8 cellular contexts compared by ENCODE assay signal in genomic region chr9:125632321-125633115, GRCh38.
DNase-seq lines count a peak whose midpoint lies in the region; ATAC-seq, FAIRE-seq and TF ChIP-seq lines count a peak whose summit lies in the region.

No MANE protein-coding gene starts in this region.

- WGBS in spleen, 5 donors = 28 to 52% (median 40%) methylated on average over 4 of the region's 4 CpGs

- TF ChIP-seq CTCF in spleen (IDR thresholded peaks at IDR 0.05 in 8 of 11, conservative IDR thresholded peaks at IDR 0.05 in 3 of 11) = no peak

- peak; percentile 51 for ATAC-seq in HG03097 (IDR thresholded peaks at IDR 0.05; ENCODE audit: low FRiP score, unreplicated experiment)

- TF ChIP-seq POLR2A in spleen (IDR thresholded peaks at IDR 0.05) = no peak

- peak overlapping the region in 1 of 8 donors; percentile 27 for H3K4me3 ChIP-seq in spleen
- no peak overlapping the region for H3K4me3 ChIP-seq in HAP-1

- peak overlapping the region in 7 of 8 donors; percentile 53 to 78 (median 71) for H3K27ac ChIP-seq in spleen

- H3K4me1 ChIP-seq in spleen (peaks cover 58 to 96% (median 82%) of the 10 kb centered on the region in 6 donors), HAP-1 (peaks cover 32% of the 10 kb centered on the region)

- in situ Hi-C loops in HAP-1 (cut with MboI; ENCODE audit: low sequenced_read_pairs) = no loop called here

- DNase-seq in DMS53 treated with DMSO at 0.1 percent for 48 hours (lab: John Stamatoyannopoulos, UW; ENCODE audit: unreplicated experiment) (peak; percentile 49), GM19239 (ENCODE audit: insufficient read length, low spot score) (peak; percentile 36), NCI-H526 (lab: John Stamatoyannopoulos, UW) (peak; percentile 58 to 71), spleen (no peak), anterior cingulate cortex (lab: John Stamatoyannopoulos, UW) (no peak), HAP-1 (ENCODE audit: low spot score in 2 of 2) (no peak)
- DNase-seq in activated naive CD8-positive, alpha-beta T cell treated with anti-CD3 and anti-CD28 coated beads, Interleukin-2, amount 50 U/mL, for 16 hours (ENCODE audit: low read depth, low spot score) = peak; percentile 21

- H3K36me3 ChIP-seq in spleen (no peaks in the 10 kb centered on the region), HAP-1 (replicated peaks) (no peaks in the 10 kb centered on the region)

- no peaks in the 10 kb centered on the region for H3K9me3 ChIP-seq in spleen
- no peaks in the 10 kb centered on the region for H3K9me3 ChIP-seq in HAP-1

- intact Hi-C loops in spleen (cut with DNase I; ENCODE audit: low total_unique reads) = loop anchor here (10.0 kb wide), 1 partner anchor 78 kb away; no protein-coding TSS in a partner anchor

- no peaks in the 10 kb centered on the region for H3K27me3 ChIP-seq in spleen (replicated peaks in 1 of 7)
- no peaks in the 10 kb centered on the region for H3K27me3 ChIP-seq in HAP-1 (ENCODE audit: low read depth)

- FAIRE-seq in GM19239 (lab: Jason Lieb, UNC) = peak; percentile 99

Comparison
In these comparisons a context has a peak if more than half of its experiments do, and no peak if none do; other contexts are left out.
1. DNase-seq: peak in DMS53 treated with DMSO at 0.1 percent for 48 hours (single experiment), GM19239 (single experiment), NCI-H526 (2 of 2) and activated naive CD8-positive, alpha-beta T cell treated with anti-CD3 and anti-CD28 coated beads, Interleukin-2, amount 50 U/mL, for 16 hours (single experiment); none in spleen (single experiment), anterior cingulate cortex (0 of 58) and HAP-1 (0 of 2).